ENCODE assay signal across 12 cellular contexts in the genomic region with DNA sequence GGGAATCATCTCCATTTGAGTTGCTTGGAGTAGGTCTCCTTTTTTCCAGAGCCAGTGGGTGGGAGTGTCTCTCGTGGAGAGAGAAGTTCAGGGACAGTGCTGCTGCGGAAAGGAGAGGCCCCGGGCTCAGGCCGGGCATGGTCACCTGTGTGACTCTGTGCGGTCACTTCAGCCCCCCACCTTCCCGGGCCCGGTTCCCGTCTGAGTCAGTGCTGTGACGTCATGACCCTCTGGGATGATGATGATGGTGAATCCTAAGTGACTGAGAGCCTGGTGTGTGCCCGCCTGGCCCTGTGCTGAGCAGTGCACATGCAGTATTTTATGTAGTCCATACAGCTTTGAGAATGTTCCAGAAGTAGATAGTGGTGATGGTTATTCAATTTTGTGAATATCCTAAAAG. TPM values are rescaled to one million over a fixed set of nuclear protein-coding genes. Genes with fewer than 3 reads are reported as not detected.
A peak's percentile ranks its signal among the peaks of the same experiment; 100 is the strongest.
DNase-seq lines count a peak whose midpoint lies in the region; ATAC-seq and TF ChIP-seq lines count a peak whose summit lies in the region.
"Had no signal": no experiment of that assay in that cellular context is flagged by ENCODE, and none has a peak within 500 bp of the region (broad histone marks: within the 10 kb centered on the region; RNA-seq: fewer than 3 reads in every experiment).

No MANE protein-coding gene starts in this region.

- TF ChIP-seq EP300 in suprapubic skin (IDR thresholded peaks at IDR 0.05) = no peak

- no peaks in the 10 kb centered on the region for H3K27me3 Mint-ChIP-seq in activated CD4-positive, alpha-beta T cell treated with anti-CD3 and anti-CD28 coated beads for 36 hours
- no peaks in the 10 kb centered on the region for H3K27me3 Mint-ChIP-seq in activated T-helper 17 cell treated with anti-CD3 and anti-CD28 coated beads, Interleukin-2, amount 50 U/mL, for 72 hours
- peaks cover 4 to 17% (median 7%) of the 10 kb centered on the region in 3 donors for H3K27me3 Mint-ChIP-seq in immature natural killer cell (ENCODE audit: low read depth in 3 of 3)

- H3K27ac ChIP-seq in suprapubic skin = peak overlapping the region; percentile 94
- H3K27ac ChIP-seq: neutrophil had no signal

- no peaks in the 10 kb centered on the region for H3K27me3 ChIP-seq in suprapubic skin
- H3K27me3 ChIP-seq: neutrophil had no signal

- H3K4me3 ChIP-seq in suprapubic skin = no peak overlapping the region

- DNase-seq in activated CD4-positive, alpha-beta T cell treated with anti-CD3 and anti-CD28 coated beads for 36 hours = no peak
- DNase-seq in activated CD4-positive, alpha-beta T cell treated with anti-CD3 and anti-CD28 coated beads, Interleukin-2, amount 50 U/mL, for 4 hours = no peak
- no peak for DNase-seq in immature natural killer cell
- DNase-seq in suprapubic skin (ENCODE audit: low spot score in 2 of 2) = no peak
- DNase-seq: DND-41; NCI-H2107; stimulated activated naive CD8-positive, alpha-beta T cell treated with anti-CD3 and anti-CD28 coated beads, Interleukin-15, Interleukin-2, amounts not matched to agents 100 U/mL and 50 U/mL, for 24 hours had no signal

- peaks cover 79% of the 10 kb centered on the region for H3K4me1 Mint-ChIP-seq in activated CD4-positive, alpha-beta T cell treated with anti-CD3 and anti-CD28 coated beads for 36 hours
- H3K4me1 Mint-ChIP-seq in activated T-helper 17 cell treated with anti-CD3 and anti-CD28 coated beads, Interleukin-2, amount 50 U/mL, for 72 hours = peaks cover 24% of the 10 kb centered on the region
- H3K4me1 Mint-ChIP-seq in immature natural killer cell = peaks cover 66 to 83% of the 10 kb centered on the region in 2 donors

- peaks cover 66% of the 10 kb centered on the region for H3K4me1 ChIP-seq in suprapubic skin

- POLR2A ChIA-PET in activated CD4-positive, alpha-beta T cell treated with anti-CD3 and anti-CD28 coated beads for 36 hours (lab: Charles Lee) = no interaction called here

- no peak for TF ChIP-seq CTCF in suprapubic skin (IDR thresholded peaks at IDR 0.05)

- H3K9me3 Mint-ChIP-seq in activated CD4-positive, alpha-beta T cell treated with anti-CD3 and anti-CD28 coated beads for 36 hours (ENCODE audit: low read depth) = no peaks in the 10 kb centered on the region
- H3K9me3 Mint-ChIP-seq in activated T-helper 17 cell treated with anti-CD3 and anti-CD28 coated beads, Interleukin-2, amount 50 U/mL, for 72 hours = no peaks in the 10 kb centered on the region
- no peaks in the 10 kb centered on the region for H3K9me3 Mint-ChIP-seq in immature natural killer cell

- H3K9me3 ChIP-seq in suprapubic skin = no peaks in the 10 kb centered on the region
- H3K9me3 ChIP-seq: neutrophil had no signal

- peaks cover 17% of the 10 kb centered on the region for H3K36me3 ChIP-seq in suprapubic skin

- TF ChIP-seq POLR2A in suprapubic skin (IDR thresholded peaks at IDR 0.05) = no peak

- no peak for ATAC-seq in activated CD4-positive, alpha-beta T cell treated with anti-CD3 and anti-CD28 coated beads for 36 hours
- no peak for ATAC-seq in activated T-helper 17 cell treated with anti-CD3 and anti-CD28 coated beads, Interleukin-2, amount 50 U/mL, for 72 hours (replicated peaks)
- ATAC-seq in HG02610 (IDR thresholded peaks at IDR 0.05; ENCODE audit: unreplicated experiment) (no peak), GM18858 (IDR thresholded peaks at IDR 0.05; ENCODE audit: unreplicated experiment) (no peak), GM18520 (IDR thresholded peaks at IDR 0.05; ENCODE audit: unreplicated experiment) (no peak)
- ATAC-seq: stimulated activated naive CD8-positive, alpha-beta T cell treated with anti-CD3 and anti-CD28 coated beads, Interleukin-15, Interleukin-2, amounts not matched to agents 100 U/mL and 50 U/mL, for 24 hours had no signal

- 87% methylated on average over 10 of the region's 10 CpGs for WGBS in suprapubic skin

- H3K27ac Mint-ChIP-seq in activated CD4-positive, alpha-beta T cell treated with anti-CD3 and anti-CD28 coated beads for 36 hours = peak overlapping the region; percentile 47
- peak overlapping the region; percentile 56 for H3K27ac Mint-ChIP-seq in activated T-helper 17 cell treated with anti-CD3 and anti-CD28 coated beads, Interleukin-2, amount 50 U/mL, for 72 hours
- H3K27ac Mint-ChIP-seq in immature natural killer cell = peak overlapping the region; percentile 35 to 95 (median 84)

- intact Hi-C loops in activated CD4-positive, alpha-beta T cell treated with anti-CD3 and anti-CD28 coated beads for 36 hours (cut with DNase I, micrococcal nuclease) = no loop called here

- H3K4me3 Mint-ChIP-seq in activated CD4-positive, alpha-beta T cell treated with anti-CD3 and anti-CD28 coated beads for 36 hours = no peak overlapping the region
- H3K4me3 Mint-ChIP-seq in activated T-helper 17 cell treated with anti-CD3 and anti-CD28 coated beads, Interleukin-2, amount 50 U/mL, for 72 hours = no peak overlapping the region
- no peak overlapping the region for H3K4me3 Mint-ChIP-seq in immature natural killer cell

- CTCF ChIA-PET in activated CD4-positive, alpha-beta T cell treated with anti-CD3 and anti-CD28 coated beads for 36 hours (lab: Charles Lee) = interaction anchor here (0.6 to 2.1 kb wide), 2 partner anchors 9 to 1708 kb away, joined by 4 to 9 read pairs; no protein-coding TSS in a partner anchor

- peaks cover 43% of the 10 kb centered on the region for H3K36me3 Mint-ChIP-seq in activated CD4-positive, alpha-beta T cell treated with anti-CD3 and anti-CD28 coated beads for 36 hours (ENCODE audit: low read depth)
- H3K36me3 Mint-ChIP-seq in activated T-helper 17 cell treated with anti-CD3 and anti-CD28 coated beads, Interleukin-2, amount 50 U/mL, for 72 hours (ENCODE audit: low read depth) = peaks cover 51% of the 10 kb centered on the region
- peaks cover 3 to 9% (median 8%) of the 10 kb centered on the region in 3 donors for H3K36me3 Mint-ChIP-seq in immature natural killer cell

RNA-seq across cellular contexts. Expression of gene AP5Z1, which starts 32.6 kb away (rescaled TPM):
- 10 to 100 TPM; 21.0 to 26.4 TPM for total RNA-seq in activated CD4-positive, alpha-beta T cell treated with anti-CD3 and anti-CD28 coated beads for 36 hours
- total RNA-seq in activated T-helper 17 cell treated with anti-CD3 and anti-CD28 coated beads, Interleukin-2, amount 50 U/mL, for 72 hours = 10 to 100 TPM; 38.7 to 51.9 TPM
- polyA plus RNA-seq in immature natural killer cell = 10 to 100 TPM; 36.7 to 64.2 (median 50.6) TPM
- total RNA-seq in suprapubic skin = 10 to 100 TPM; 26.2 to 81.2 (median 52.2) TPM
